35 cellular contexts compared by ENCODE assay signal in the genomic region with DNA sequence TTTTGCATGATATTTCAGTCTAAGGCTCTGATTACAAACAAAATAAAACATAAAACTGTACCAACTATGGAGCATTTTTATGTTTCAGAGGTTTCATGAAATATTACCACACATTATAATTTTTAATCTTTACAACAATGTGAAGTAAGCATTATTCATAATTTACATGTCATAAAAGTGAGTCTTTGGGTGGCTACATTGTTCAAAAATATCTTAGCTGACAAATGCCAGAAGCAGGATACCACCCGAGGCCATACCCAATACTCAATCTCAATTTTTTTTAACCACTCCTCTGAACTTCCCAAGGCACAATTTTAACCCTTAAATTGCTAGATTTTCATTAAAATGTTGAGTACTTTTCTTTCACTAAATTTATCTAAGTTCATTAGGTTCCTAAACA.
"Had no signal": no experiment of that assay in that cellular context is flagged by ENCODE, and none has a peak within 500 bp of the region (broad histone marks: within the 10 kb centered on the region; RNA-seq: fewer than 3 reads in every experiment).

No MANE protein-coding gene starts in this region.

- H3K27me3 ChIP-seq: MG63 had no signal

- H3K4me2 ChIP-seq: KMS-11 had no signal

- DNase-seq: Karpas-422, Kasumi-1, KG1, MG63, MM.1S, MV-4-11, NCI-H1048, NCI-H1092, NCI-H1092 treated with DMSO at 0.1 percent for 48 hours, NCI-H1105, NCI-H1105 treated with DMSO at 0.1 percent for 48 hours, NCI-H1417, NCI-H1417 treated with DMSO at 0.1 percent for 48 hours, NCI-H1436, NCI-H1436 treated with DMSO at 0.1 percent for 48 hours, NCI-H146, NCI-H1694, NCI-H1694 treated with DMSO at 0.1 percent for 48 hours, NCI-H187, NCI-H187 treated with DMSO at 0.1 percent for 48 hours, NCI-H1930, NCI-H2029, NCI-H2029 treated with DMSO at 0.1 percent for 48 hours, NCI-H2081, NCI-H2081 treated with DMSO at 0.1 percent for 48 hours, NCI-H2107, NCI-H2171, NCI-H2171 treated with DMSO at 0.1 percent for 48 hours, NCI-H2227 treated with DMSO at 0.1 percent for 48 hours, NCI-H226, NCI-H345, NCI-H446, NCI-H446 treated with DMSO at 0.1 percent for 48 hours, NCI-H510A had no signal

- H3K27ac ChIP-seq: KMS-11 had no signal

- H3K4me3 ChIP-seq: MG63 had no signal

- H3K9me3 ChIP-seq: MG63 had no signal

- H3K9ac ChIP-seq: KMS-11 had no signal
